Comparison of ENCODE assay signal across 8 cellular contexts in the genomic region with DNA sequence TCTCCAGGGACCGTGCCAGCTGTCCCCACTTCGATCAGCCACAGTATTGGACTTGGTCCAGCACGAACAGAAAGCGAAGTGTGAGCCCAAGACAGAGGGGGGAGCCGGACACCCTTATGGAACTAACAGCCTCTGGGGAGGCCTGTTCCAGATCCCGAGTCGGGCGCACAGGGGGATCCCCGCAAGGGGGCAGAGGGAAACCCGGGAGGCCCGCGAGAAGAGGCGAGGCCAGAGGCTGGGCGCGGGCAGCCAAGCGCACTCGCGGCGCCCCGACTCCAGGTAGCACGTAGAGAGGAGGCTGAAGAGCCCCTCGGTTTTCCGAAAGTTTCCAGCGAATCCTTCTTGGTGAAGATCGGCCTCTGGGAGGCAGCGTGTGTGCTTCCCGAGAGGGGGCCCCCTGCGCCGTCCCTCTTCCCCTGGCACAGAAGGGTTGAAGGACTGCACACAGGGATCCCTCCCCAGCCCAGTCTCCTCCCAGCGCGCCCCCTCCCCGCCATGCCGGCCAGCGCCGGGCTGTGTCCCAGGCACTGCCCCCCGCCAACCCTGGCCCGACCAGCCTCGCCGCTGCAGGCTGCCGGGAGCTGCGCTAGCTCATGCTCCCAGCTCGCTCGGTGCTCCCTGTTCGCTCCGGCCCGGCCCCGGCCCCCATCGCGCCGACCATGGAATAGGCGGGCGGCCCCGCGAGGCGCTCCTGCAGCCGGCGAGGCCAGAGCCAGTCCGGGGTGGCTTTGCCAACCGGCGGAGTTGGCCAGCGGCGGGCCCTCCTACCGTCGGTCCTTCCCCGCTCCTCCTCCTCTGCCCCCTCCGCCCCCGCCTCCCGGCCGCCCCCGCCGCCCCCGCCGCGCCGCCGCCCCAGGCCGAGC. TPM values are rescaled to one million over a fixed set of nuclear protein-coding genes. Genes with fewer than 3 reads are reported as not detected.
DNase-seq lines count a peak whose midpoint lies in the region; ATAC-seq, FAIRE-seq and TF ChIP-seq lines count a peak whose summit lies in the region.

No MANE protein-coding gene starts in this region.

- peaks cover 18 to 24% of the 10 kb centered on the region in 2 experiments for H3K27me3 ChIP-seq in endothelial cell of umbilical vein (ENCODE audit: control insufficient read depth in 2 of 2, insufficient read depth in 2 of 2, low read length in 2 of 2)
- no peaks in the 10 kb centered on the region for H3K27me3 ChIP-seq in muscle layer of colon (ENCODE audit: control insufficient read depth in 1 of 2, insufficient read depth in 2 of 2, low read length in 2 of 2)

- dilution Hi-C loops in endothelial cell of umbilical vein (cut with MboI; ENCODE audit: extremely low pct_ligation_motif_present, low sequenced_read_pairs) = no loop called here

- H3K9ac ChIP-seq in ES-I3 (ENCODE audit: low read depth, low read length) (peak overlapping the region; percentile 60), endothelial cell of umbilical vein (replicated peaks; ENCODE audit: extremely low read depth, insufficient read depth, low read length) (no peak overlapping the region), muscle layer of colon (ENCODE audit: low read length) (no peak overlapping the region)

- CTCF ChIA-PET in endothelial cell of umbilical vein (lab: Charles Lee) = no interaction called here

- H3K79me2 ChIP-seq in endothelial cell of umbilical vein (ENCODE audit: control insufficient read depth, insufficient read depth, low read length) = no peaks in the 10 kb centered on the region

- H4K20me1 ChIP-seq in endothelial cell of umbilical vein (replicated peaks; ENCODE audit: control insufficient read depth, extremely low read depth, insufficient read depth, low read length) = no peaks in the 10 kb centered on the region

- H3K4me1 ChIP-seq in ES-I3 (ENCODE audit: insufficient read depth, low read length) (peaks cover 10% of the 10 kb centered on the region; the same call in 1 of the 2 replicates), endothelial cell of umbilical vein (ENCODE audit: control insufficient read depth, extremely low read depth, insufficient read depth, low read length) (no peaks in the 10 kb centered on the region), muscle layer of colon (ENCODE audit: insufficient read depth, low read length) (peaks cover 22% of the 10 kb centered on the region)

- H2AFZ ChIP-seq in endothelial cell of umbilical vein (ENCODE audit: low read depth, low read length) = no peak overlapping the region

- no peaks in the 10 kb centered on the region for H3K36me3 ChIP-seq in ES-I3 (ENCODE audit: insufficient read depth, low read length)
- no peaks in the 10 kb centered on the region for H3K36me3 ChIP-seq in endothelial cell of umbilical vein (ENCODE audit: control insufficient read depth in 2 of 2, extremely low read depth in 1 of 2, insufficient read depth in 2 of 2, low read length in 2 of 2)
- H3K36me3 ChIP-seq in muscle layer of colon (ENCODE audit: insufficient read depth, low read length) = no peaks in the 10 kb centered on the region

- H3K4me3 ChIP-seq in endothelial cell of umbilical vein (replicated peaks in 1 of 3; ENCODE audit: insufficient read depth in 1 of 3, low read depth in 1 of 3, low read length in 3 of 3) (no peak overlapping the region), muscle layer of colon (ENCODE audit: low read depth in 1 of 2, low read length in 2 of 2) (peak overlapping the region; percentile 62 to 65)

- TF ChIP-seq CTCF in endothelial cell of umbilical vein (IDR thresholded peaks at IDR 0.05; ENCODE audit: extremely low read depth in 1 of 2, insufficient read depth in 1 of 2, low read depth in 1 of 2, low read length in 2 of 2) = no peak

- no peak overlapping the region for H3K4me2 ChIP-seq in endothelial cell of umbilical vein (ENCODE audit: insufficient read depth, low read length)

- intact Hi-C loops in endothelial cell of umbilical vein (cut with micrococcal nuclease) = no loop called here

- no peaks in the 10 kb centered on the region for H3K9me1 ChIP-seq in endothelial cell of umbilical vein (replicated peaks; ENCODE audit: control insufficient read depth, extremely low read depth, insufficient read depth, low read length)

- H3K9me3 ChIP-seq in ES-I3 (ENCODE audit: control insufficient read depth, insufficient read depth, low read length) (no peaks in the 10 kb centered on the region), endothelial cell of umbilical vein (replicated peaks; ENCODE audit: control insufficient read depth, insufficient read depth, low read length) (no peaks in the 10 kb centered on the region), muscle layer of colon (ENCODE audit: low read length) (no peaks in the 10 kb centered on the region)

- no peak for TF ChIP-seq POLR2A in endothelial cell of umbilical vein (IDR thresholded peaks at IDR 0.05; ENCODE audit: low read depth, low read length)

- no TSS peak for BruUV-seq in endothelial cell of umbilical vein (replicated peaks; lab: Mats Ljungman, UMichigan)

- DNase-seq in NCI-H2029 treated with DMSO at 0.1 percent for 48 hours (lab: John Stamatoyannopoulos, UW) = peak; percentile 50
- no peak for DNase-seq in endothelial cell of umbilical vein (ENCODE audit: low read depth, low spot score)
- no peak for DNase-seq in Kasumi-1 (lab: John Stamatoyannopoulos, UW)

- FAIRE-seq in endothelial cell of umbilical vein (lab: Jason Lieb, UNC) = no peak

- POLR2A ChIA-PET in endothelial cell of umbilical vein (lab: Charles Lee) = no interaction called here

- H3K27ac ChIP-seq in endothelial cell of umbilical vein (ENCODE audit: insufficient read depth, low read depth, low read length) = no peak overlapping the region
- peak overlapping the region; percentile 82 for H3K27ac ChIP-seq in muscle layer of colon (ENCODE audit: low read depth, low read length)

- no peak for ATAC-seq in HG03025 (IDR thresholded peaks at IDR 0.05; ENCODE audit: low FRiP score, unreplicated experiment)
- no peak for ATAC-seq in HG03039 (IDR thresholded peaks at IDR 0.05; ENCODE audit: unreplicated experiment)
- ATAC-seq in GM21528 (IDR thresholded peaks at IDR 0.05; ENCODE audit: low FRiP score, unreplicated experiment) = no peak

TF ChIP-seq in endothelial cell of umbilical vein, 7 proteins besides CTCF, POLR2A, EP300 and RAD21:
- TF ChIP-seq, protein P1, sequence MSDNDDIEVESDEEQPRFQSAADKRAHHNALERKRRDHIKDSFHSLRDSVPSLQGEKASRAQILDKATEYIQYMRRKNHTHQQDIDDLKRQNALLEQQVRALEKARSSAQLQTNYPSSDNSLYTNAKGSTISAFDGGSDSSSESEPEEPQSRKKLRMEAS (IDR thresholded peaks at IDR 0.05; ENCODE audit: insufficient read depth, insufficient read length) = no peak
- TF ChIP-seq GATA2 (IDR thresholded peaks at IDR 0.05; ENCODE audit: insufficient read depth, insufficient read length, low read depth, low read length) = no peak
- no peak for TF ChIP-seq MYC (IDR thresholded peaks at IDR 0.05; ENCODE audit: low read depth, low read length)
- TF ChIP-seq EZH2 (IDR thresholded peaks at IDR 0.05; ENCODE audit: borderline replicate concordance, low read depth, low read length, severe bottlenecking) = peak; percentile 66
- no peak for TF ChIP-seq POLR2AphosphoS5 (IDR thresholded peaks at IDR 0.05; ENCODE audit: insufficient read depth, low read depth, low read length)
- no peak for TF ChIP-seq FOS (IDR thresholded peaks at IDR 0.05; ENCODE audit: borderline replicate concordance, insufficient read depth, low read length)
- TF ChIP-seq JUN (IDR thresholded peaks at IDR 0.05; ENCODE audit: borderline replicate concordance, insufficient read depth, insufficient read length, low read depth) = no peak

RNA-seq across cellular contexts. Expression of a gene that starts 0.6 kb away (rescaled TPM):
- total RNA-seq in endothelial cell of umbilical vein = not detected in 2 replicates
- polyA plus RNA-seq in endothelial cell of umbilical vein = not detected in 2 replicates
- polyA plus RNA-seq in endothelial cell of umbilical vein (2011; cell fraction: cytosol; rRNA removed) = not detected in 2 replicates
- not detected in 2 replicates for polyA plus RNA-seq in endothelial cell of umbilical vein (2011; cell fraction: nucleus; rRNA removed)
- not detected in 2 replicates for polyA plus RNA-seq in endothelial cell of umbilical vein (2012)
- polyA minus RNA-seq in endothelial cell of umbilical vein = not detected in 2 replicates
- not detected for polyA minus RNA-seq in endothelial cell of umbilical vein (2011; cell fraction: cytosol; rRNA and poly(A)+ RNA removed)
- not detected in 2 replicates for polyA minus RNA-seq in endothelial cell of umbilical vein (2011; cell fraction: nucleus; rRNA and poly(A)+ RNA removed)

Comparison
In these comparisons a context has a peak if more than half of its experiments do, and no peak if none do; other contexts are left out.
1. H3K4me3 ChIP-seq: peak in muscle layer of colon (2 of 2); none in endothelial cell of umbilical vein (0 of 3).